ENCODE assay signal across 32 cellular contexts in genomic region chr1:95650631-95651030, GRCh38.
A peak's percentile ranks its signal among the peaks of the same experiment; 100 is the strongest.
DNase-seq lines count a peak whose midpoint lies in the region; ATAC-seq and TF ChIP-seq lines count a peak whose summit lies in the region.
"Had no signal": no experiment of that assay in that cellular context is flagged by ENCODE, and none has a peak within 500 bp of the region (broad histone marks: within the 10 kb centered on the region; RNA-seq: fewer than 3 reads in every experiment).

No MANE protein-coding gene starts in this region.

- H4K5ac ChIP-seq in IMR-90 (ENCODE audit: low read depth, low read length), result no peak overlapping the region

- in situ Hi-C loops in IMR-90 (cut with MboI; ENCODE audit: low sequenced_read_pairs), result no loop called here

- H2AK9ac ChIP-seq in IMR-90 (replicated peaks; ENCODE audit: low read depth, low read length, poor library complexity), result no peak overlapping the region

- H2BK15ac ChIP-seq in IMR-90 (ENCODE audit: low read depth, low read length), result no peak overlapping the region

- BruUV-seq in IMR-90 (replicated peaks; lab: Mats Ljungman, UMichigan), result no TSS peak

- CTCF ChIA-PET in IMR-90 (lab: Yijun Ruan, JAX) (no interaction called here), WTC11 (lab: Charles Lee) (no interaction called here)
- CTCF ChIA-PET in CD8-positive, alpha-beta memory T cell (lab: Charles Lee), result no interaction called here

- H4K20me1 ChIP-seq in IMR-90 (ENCODE audit: insufficient read depth, low read length), result no peaks in the 10 kb centered on the region
- H4K20me1 ChIP-seq: BLaER1 treated with 17β-estradiol and CSF1 and Interleukin-3, amounts not matched to agents 10 nM and 100 nM had no signal

- ATAC-seq in IMR-90 (ENCODE audit: low read depth) (no peak), foreskin keratinocyte (peak; percentile 100), WTC11 (no peak), GM19455 (IDR thresholded peaks at IDR 0.05; ENCODE audit: unreplicated experiment) (no peak)
- peak; percentile 18 for ATAC-seq in activated T-helper 17 cell treated with anti-CD3 and anti-CD28 coated beads, Interleukin-2, amount 50 U/mL, for 72 hours (replicated peaks)
- ATAC-seq: body of pancreas, left colon, right cardiac atrium, T-helper 17 cell had no signal

- no peaks in the 10 kb centered on the region for H3K9me1 ChIP-seq in IMR-90 (ENCODE audit: insufficient read depth, low read length)

- H2BK120ac ChIP-seq in IMR-90 (ENCODE audit: low read depth, low read length), result no peak overlapping the region

- no peak for TF ChIP-seq RAD21 in IMR-90 (IDR thresholded peaks at IDR 0.05; ENCODE audit: low read length)

- no peaks in the 10 kb centered on the region for H3K36me3 ChIP-seq in IMR-90 (ENCODE audit: control insufficient read depth, insufficient read depth, low read length)
- no peaks in the 10 kb centered on the region for H3K36me3 ChIP-seq in CD8-positive, alpha-beta memory T cell (ENCODE audit: insufficient read depth, low read length)
- H3K36me3 ChIP-seq: BLaER1 treated with 17β-estradiol and CSF1 and Interleukin-3, amounts not matched to agents 10 nM and 100 nM; neural progenitor cell had no signal

- H3K14ac ChIP-seq in IMR-90 (replicated peaks; ENCODE audit: low read depth, low read length), result no peak overlapping the region

- no peak overlapping the region for H2AFZ ChIP-seq in IMR-90 (replicated peaks; ENCODE audit: low read length, poor library complexity)
- H2AFZ ChIP-seq: neural progenitor cell, parathyroid adenoma had no signal

- no peak overlapping the region for H3K27ac Mint-ChIP-seq in activated T-helper 17 cell treated with anti-CD3 and anti-CD28 coated beads, Interleukin-2, amount 50 U/mL, for 72 hours
- no peak overlapping the region for H3K27ac Mint-ChIP-seq in WTC11
- no peak overlapping the region for H3K27ac Mint-ChIP-seq in CD8-positive, alpha-beta memory T cell
- H3K27ac Mint-ChIP-seq: neural progenitor cell, T-helper 17 cell had no signal

- no peaks in the 10 kb centered on the region for H3K27me3 Mint-ChIP-seq in activated T-helper 17 cell treated with anti-CD3 and anti-CD28 coated beads, Interleukin-2, amount 50 U/mL, for 72 hours
- H3K27me3 Mint-ChIP-seq in WTC11 (ENCODE audit: low read depth), result no peaks in the 10 kb centered on the region
- H3K27me3 Mint-ChIP-seq in CD8-positive, alpha-beta memory T cell, result no peaks in the 10 kb centered on the region
- H3K27me3 Mint-ChIP-seq: T-helper 17 cell had no signal

- no peak overlapping the region for H3K18ac ChIP-seq in IMR-90 (ENCODE audit: low read depth, low read length)

- POLR2A ChIA-PET in IMR-90 (lab: Charles Lee; ENCODE audit: unreplicated experiment), result no interaction called here
- POLR2A ChIA-PET in WTC11 (lab: Charles Lee), result no interaction called here
- POLR2A ChIA-PET in CD8-positive, alpha-beta memory T cell (lab: Charles Lee), result no interaction called here

- intact Hi-C loops in IMR-90 (cut with micrococcal nuclease), result no loop called here

- 33% methylated on average over 1 of the region's 3 CpGs; no CpG with 5 or more reads in 1 of the 2 experiments for WGBS in IMR-90 (ENCODE audit: extremely low coverage in 2 of 2, insufficient read length in 1 of 2), 2 experiments

- H3K27ac ChIP-seq in IMR-90 (ENCODE audit: insufficient read depth, low read length), result no peak overlapping the region
- peak overlapping the region; percentile 69 for H3K27ac ChIP-seq in foreskin keratinocyte
- no peak overlapping the region for H3K27ac ChIP-seq in CD8-positive, alpha-beta memory T cell (ENCODE audit: low read depth, low read length)
- H3K27ac ChIP-seq: BLaER1 treated with 17β-estradiol and CSF1 and Interleukin-3, amounts not matched to agents 10 nM and 100 nM; body of pancreas; KMS-11; neural progenitor cell; parathyroid adenoma had no signal

- no peak overlapping the region for H3K4me2 ChIP-seq in IMR-90 (ENCODE audit: low read depth, low read length)
- H3K4me2 ChIP-seq: KMS-11, neural progenitor cell, SK-N-SH had no signal

- TF ChIP-seq CTCF in IMR-90 (conservative IDR thresholded peaks at IDR 0.05; ENCODE audit: low read depth, low read length), result no peak
- TF ChIP-seq CTCF in foreskin keratinocyte (conservative IDR thresholded peaks at IDR 0.05), result no peak
- TF ChIP-seq CTCF in WTC11 (IDR thresholded peaks at IDR 0.05), result no peak

- no peak overlapping the region for H2AK5ac ChIP-seq in IMR-90 (ENCODE audit: low read depth, low read length)

- no peaks in the 10 kb centered on the region for H3K79me1 ChIP-seq in IMR-90 (ENCODE audit: low read depth in 1 of 2, low read length in 2 of 2)

- H3K27me3 ChIP-seq in IMR-90 (ENCODE audit: control insufficient read depth, insufficient read depth, low read length) (no peaks in the 10 kb centered on the region), foreskin keratinocyte (peaks cover 3% of the 10 kb centered on the region)
- H3K27me3 ChIP-seq in CD8-positive, alpha-beta memory T cell (ENCODE audit: insufficient read depth, low read length, poor library complexity, severe bottlenecking), result no peaks in the 10 kb centered on the region
- H3K27me3 ChIP-seq: BLaER1 treated with 17β-estradiol and CSF1 and Interleukin-3, amounts not matched to agents 10 nM and 100 nM; body of pancreas; neural progenitor cell had no signal

- no peak overlapping the region for H4K91ac ChIP-seq in IMR-90 (ENCODE audit: insufficient read depth, low read depth, low read length)

- no peak overlapping the region for H3K4me3 ChIP-seq in IMR-90 (ENCODE audit: insufficient read depth, low read depth, low read length)
- no peak overlapping the region for H3K4me3 ChIP-seq in CD8-positive, alpha-beta memory T cell (ENCODE audit: low read length)
- H3K4me3 ChIP-seq: BLaER1 treated with 17β-estradiol and CSF1 and Interleukin-3, amounts not matched to agents 10 nM and 100 nM; body of pancreas; neural progenitor cell had no signal

- no peak overlapping the region for H2BK20ac ChIP-seq in IMR-90 (ENCODE audit: low read depth, low read length)

- no peak overlapping the region for H3K23ac ChIP-seq in IMR-90 (ENCODE audit: low read depth, low read length)

- H3K36me3 Mint-ChIP-seq in activated T-helper 17 cell treated with anti-CD3 and anti-CD28 coated beads, Interleukin-2, amount 50 U/mL, for 72 hours (ENCODE audit: low read depth), result no peaks in the 10 kb centered on the region
- H3K36me3 Mint-ChIP-seq in WTC11, result peaks cover 5% of the 10 kb centered on the region; the same call in 1 of the 2 replicates
- no peaks in the 10 kb centered on the region for H3K36me3 Mint-ChIP-seq in CD8-positive, alpha-beta memory T cell
- H3K36me3 Mint-ChIP-seq: neural progenitor cell had no signal

- TF ChIP-seq POLR2A in IMR-90 (IDR thresholded peaks at IDR 0.05; ENCODE audit: low read depth, low read length), result no peak

- H3K9ac ChIP-seq in IMR-90 (ENCODE audit: low read depth, low read length), result no peak overlapping the region
- H3K9ac ChIP-seq: BLaER1 treated with 17β-estradiol and CSF1 and Interleukin-3, amounts not matched to agents 10 nM and 100 nM; KMS-11; neural progenitor cell; parathyroid adenoma; SK-N-SH had no signal

- DNase-seq in AG08395 (ENCODE audit: low spot score) (peak; percentile 3), IMR-90 (no peak), foreskin keratinocyte (peak; percentile 82 to 94), WTC11 (ENCODE audit: low spot score) (no peak), activated gamma-delta T cell (lab: John Stamatoyannopoulos, UW) (no peak)
- DNase-seq in CD8-positive, alpha-beta memory T cell, result no peak
- DNase-seq: ACHN; activated CD4-positive, alpha-beta T cell treated with anti-CD3 and anti-CD28 coated beads for 48 hours; activated CD8-positive, alpha-beta memory T cell treated with anti-CD3 and anti-CD28 coated beads for 24 hours; activated naive CD4-positive, alpha-beta T cell; activated T-cell treated with anti-CD3 and anti-CD28 coated beads, Interleukin-2, amount 50 U/mL, for 1 hour; body of pancreas; Caco-2; DMS79; foreskin fibroblast; GF-D8; HCEC 1CT; hippocampal formation; left colon; NCI-H1694; NCI-H510A; right cardiac atrium; SK-N-SH; stimulated activated CD4-positive, alpha-beta T cell treated with anti-CD3 and anti-CD28 coated beads, Interleukin-2, amount 100 ng/mL, for 48 hours; T-helper 17 cell; trophoblast cell had no signal

- H4K8ac ChIP-seq in IMR-90 (ENCODE audit: low read depth in 2 of 2, low read length in 2 of 2), result no peak overlapping the region

- no peaks in the 10 kb centered on the region for H3K9me3 ChIP-seq in IMR-90 (ENCODE audit: control insufficient read depth, insufficient read depth, low read length)
- no peaks in the 10 kb centered on the region for H3K9me3 ChIP-seq in CD8-positive, alpha-beta memory T cell (ENCODE audit: low read length)
- H3K9me3 ChIP-seq: body of pancreas, Caco-2, SK-N-SH had no signal

- H3K4me1 ChIP-seq in IMR-90 (ENCODE audit: control insufficient read depth, insufficient read depth, low read length) (no peaks in the 10 kb centered on the region), foreskin keratinocyte (peaks cover 4% of the 10 kb centered on the region)
- H3K4me1 ChIP-seq in CD8-positive, alpha-beta memory T cell (ENCODE audit: insufficient read depth, low read length), result no peaks in the 10 kb centered on the region
- H3K4me1 ChIP-seq: body of pancreas, Caco-2, parathyroid adenoma had no signal

- H3K56ac ChIP-seq in IMR-90 (ENCODE audit: extremely low read depth, insufficient read depth, low read length), result no peak overlapping the region

- dilution Hi-C loops in IMR-90 (cut with HindIII; ENCODE audit: low sequenced_read_pairs, unreplicated experiment), result no loop called here

- H2BK5ac ChIP-seq in IMR-90 (ENCODE audit: low read depth, low read length, poor library complexity, severe bottlenecking), result no peak overlapping the region

- H3K9me3 Mint-ChIP-seq in activated T-helper 17 cell treated with anti-CD3 and anti-CD28 coated beads, Interleukin-2, amount 50 U/mL, for 72 hours, result peaks cover 8% of the 10 kb centered on the region
- peaks cover 23% of the 10 kb centered on the region for H3K9me3 Mint-ChIP-seq in WTC11
- H3K9me3 Mint-ChIP-seq in CD8-positive, alpha-beta memory T cell, result peaks cover 0 to 3% (median 2%) of the 10 kb centered on the region in 5 donors
- H3K9me3 Mint-ChIP-seq: neural progenitor cell had no signal

- H3K4me1 Mint-ChIP-seq in activated T-helper 17 cell treated with anti-CD3 and anti-CD28 coated beads, Interleukin-2, amount 50 U/mL, for 72 hours, result no peaks in the 10 kb centered on the region
- 0 out of 2 replicates have a peak, but pooled peaks cover 3% of the 10 kb centered on the region for H3K4me1 Mint-ChIP-seq in WTC11
- no peaks in the 10 kb centered on the region for H3K4me1 Mint-ChIP-seq in CD8-positive, alpha-beta memory T cell
- H3K4me1 Mint-ChIP-seq: T-helper 17 cell had no signal

- no peak overlapping the region for H3K4ac ChIP-seq in IMR-90 (ENCODE audit: low read depth, low read length)

- H3K4me3 Mint-ChIP-seq in activated T-helper 17 cell treated with anti-CD3 and anti-CD28 coated beads, Interleukin-2, amount 50 U/mL, for 72 hours, result no peak overlapping the region
- no peak overlapping the region for H3K4me3 Mint-ChIP-seq in WTC11
- no peak overlapping the region for H3K4me3 Mint-ChIP-seq in CD8-positive, alpha-beta memory T cell
- H3K4me3 Mint-ChIP-seq: neural progenitor cell, T-helper 17 cell had no signal

TF ChIP-seq in WTC11, 78 proteins besides CTCF, POLR2A, EP300 and RAD21 (continues in another document):
- TF ChIP-seq NR2C2 (CRISPR knock-in tag; IDR thresholded peaks at IDR 0.05) (no peak), ZNF671 (CRISPR knock-in tag; IDR thresholded peaks at IDR 0.05) (no peak), ZNF317 (CRISPR knock-in tag; IDR thresholded peaks at IDR 0.05; ENCODE audit: borderline replicate concordance, low read depth) (no peak), SMAD3 (CRISPR knock-in tag; IDR thresholded peaks at IDR 0.05; ENCODE audit: borderline replicate concordance) (no peak)

Comparison
In these comparisons a context has a peak if more than half of its experiments do, and no peak if none do; other contexts are left out.
1. DNase-seq: peak in AG08395 (single experiment) and foreskin keratinocyte (2 of 2); none in IMR-90 (single experiment), WTC11 (single experiment), activated gamma-delta T cell (single experiment) and CD8-positive, alpha-beta memory T cell (0 of 5).
2. ATAC-seq: peak in activated T-helper 17 cell treated with anti-CD3 and anti-CD28 coated beads, Interleukin-2, amount 50 U/mL, for 72 hours (single experiment) and foreskin keratinocyte (single experiment); none in IMR-90 (single experiment), WTC11 (single experiment) and GM19455 (single experiment).